8 cellular contexts compared by ENCODE assay signal in genomic region chr10:131453772-131454634, GRCh38.
DNase-seq lines count a peak whose midpoint lies in the region; ATAC-seq and TF ChIP-seq lines count a peak whose summit lies in the region.

No MANE protein-coding gene starts in this region.

- H3K4me3 ChIP-seq in NB4 (ENCODE audit: low read depth, low read length): no peak overlapping the region
- H3K4me3 ChIP-seq in neuronal stem cell (ENCODE audit: low read length in 2 of 2): peak overlapping the region; percentile 36 to 69
- H3K4me3 ChIP-seq in tibial artery: peak overlapping the region in 1 of 2 donors; percentile 4

- no peak overlapping the region for H3K23ac ChIP-seq in neuronal stem cell (ENCODE audit: low read depth, low read length, poor library complexity)

- no peak overlapping the region for H2BK12ac ChIP-seq in neuronal stem cell (ENCODE audit: low read length)

- no peak overlapping the region for H3K4ac ChIP-seq in neuronal stem cell (ENCODE audit: low read length)

- H3K4me1 ChIP-seq in neuronal stem cell (ENCODE audit: control insufficient read depth in 2 of 2, insufficient read depth in 1 of 2, low read depth in 1 of 2, low read length in 2 of 2) (peaks cover 8 to 11% of the 10 kb centered on the region in 2 donors), tibial artery (peaks cover 0 to 5% (median 3%) of the 10 kb centered on the region in 4 donors)

- H3K9me3 ChIP-seq in neuronal stem cell (replicated peaks in 1 of 2; ENCODE audit: control insufficient read depth in 2 of 2, insufficient read depth in 1 of 2, low read depth in 1 of 2, low read length in 2 of 2) (no peaks in the 10 kb centered on the region), tibial artery (no peaks in the 10 kb centered on the region)

- ATAC-seq in GM19455 (IDR thresholded peaks at IDR 0.05; ENCODE audit: unreplicated experiment) (no peak), GM21717 (IDR thresholded peaks at IDR 0.05; ENCODE audit: unreplicated experiment) (no peak)

- H3K27ac ChIP-seq in neuronal stem cell (replicated peaks; ENCODE audit: low read length) (no peak overlapping the region), tibial artery (no peak overlapping the region)

- H3K14ac ChIP-seq in neuronal stem cell (ENCODE audit: low read length): no peak overlapping the region

- no peak for TF ChIP-seq POLR2A in NB4 (IDR thresholded peaks at IDR 0.05; ENCODE audit: extremely low read depth, insufficient read length)

- H2AFZ ChIP-seq in neuronal stem cell (ENCODE audit: low read length): peak overlapping the region; percentile 97

- peak overlapping the region; percentile 87 for H3K4me2 ChIP-seq in neuronal stem cell (ENCODE audit: insufficient read depth, low read length, poor library complexity, severe bottlenecking)

- H3K79me1 ChIP-seq in neuronal stem cell (ENCODE audit: low read depth, low read length): no peaks in the 10 kb centered on the region

- H3K36me3 ChIP-seq in neuronal stem cell (replicated peaks in 1 of 2; ENCODE audit: control insufficient read depth in 2 of 2, insufficient read depth in 2 of 2, low read length in 2 of 2): no peaks in the 10 kb centered on the region
- no peaks in the 10 kb centered on the region for H3K36me3 ChIP-seq in tibial artery

- H4K91ac ChIP-seq in neuronal stem cell (ENCODE audit: low read depth, low read length, poor library complexity): no peak overlapping the region

- H2BK15ac ChIP-seq in neuronal stem cell (ENCODE audit: low read length): peak overlapping the region; percentile 34

- peak; percentile 45 for TF ChIP-seq CTCF in GM13976 (IDR thresholded peaks at IDR 0.05; ENCODE audit: borderline replicate concordance, control extremely low read depth, extremely low read depth, insufficient read depth, missing control alignments)
- peak; percentile 78 for TF ChIP-seq CTCF in NB4 (IDR thresholded peaks at IDR 0.05; ENCODE audit: low read depth, low read length)
- peak; percentile 44 to 67 for TF ChIP-seq CTCF in tibial artery (IDR thresholded peaks at IDR 0.05)

- H3K27me3 ChIP-seq in neuronal stem cell (ENCODE audit: control insufficient read depth in 3 of 3, insufficient read depth in 3 of 3, low read depth in 1 of 3, low read length in 3 of 3): peaks cover 0 to 6% (median 0%) of the 10 kb centered on the region in 3 experiments
- H3K27me3 ChIP-seq in tibial artery: peaks cover 0 to 35% of the 10 kb centered on the region in 2 donors

- H4K8ac ChIP-seq in neuronal stem cell (ENCODE audit: low read depth, low read length): no peak overlapping the region

- WGBS in neuronal stem cell (ENCODE audit: extremely low coverage in 2 of 2, insufficient read length in 2 of 2, insufficient replicate concordance in 1 of 2), 2 donors: no CpG with 5 or more reads among the region's 27 CpGs

- peak overlapping the region; percentile 80 for H3K9ac ChIP-seq in neuronal stem cell (ENCODE audit: low read depth, low read length, poor library complexity)

- intact Hi-C loops in tibial artery (cut with DNase I; ENCODE audit: low total_unique reads): no loop called here

- H2BK120ac ChIP-seq in neuronal stem cell (ENCODE audit: low read depth, low read length): no peak overlapping the region

- in situ Hi-C loops in GM13976 (cut with MboI; ENCODE audit: low sequenced_read_pairs, unreplicated experiment): loop anchor here (25.0 kb wide), 1 partner anchor 333 kb away; no protein-coding TSS in a partner anchor

- DNase-seq in GM13976 (ENCODE audit: low spot score) (peak; percentile 64), NB4 (ENCODE audit: low read depth) (peak; percentile 66), germinal center (ENCODE audit: low spot score) (peak; percentile 45), neuronal stem cell (ENCODE audit: low spot score) (peak; percentile 86), tibial artery (peak; percentile 45 to 71)
- peak; percentile 55 for DNase-seq in activated T-cell treated with anti-CD3 and anti-CD28 coated beads, Interleukin-2, amount 50 U/mL, for 1 hour

- peak overlapping the region; percentile 30 for H2AK5ac ChIP-seq in neuronal stem cell (ENCODE audit: low read depth, low read length)

- H3K18ac ChIP-seq in neuronal stem cell (ENCODE audit: low read length): peak overlapping the region; percentile 84

- H2BK5ac ChIP-seq in neuronal stem cell (ENCODE audit: low read length): no peak overlapping the region
